In the genomic region with DNA sequence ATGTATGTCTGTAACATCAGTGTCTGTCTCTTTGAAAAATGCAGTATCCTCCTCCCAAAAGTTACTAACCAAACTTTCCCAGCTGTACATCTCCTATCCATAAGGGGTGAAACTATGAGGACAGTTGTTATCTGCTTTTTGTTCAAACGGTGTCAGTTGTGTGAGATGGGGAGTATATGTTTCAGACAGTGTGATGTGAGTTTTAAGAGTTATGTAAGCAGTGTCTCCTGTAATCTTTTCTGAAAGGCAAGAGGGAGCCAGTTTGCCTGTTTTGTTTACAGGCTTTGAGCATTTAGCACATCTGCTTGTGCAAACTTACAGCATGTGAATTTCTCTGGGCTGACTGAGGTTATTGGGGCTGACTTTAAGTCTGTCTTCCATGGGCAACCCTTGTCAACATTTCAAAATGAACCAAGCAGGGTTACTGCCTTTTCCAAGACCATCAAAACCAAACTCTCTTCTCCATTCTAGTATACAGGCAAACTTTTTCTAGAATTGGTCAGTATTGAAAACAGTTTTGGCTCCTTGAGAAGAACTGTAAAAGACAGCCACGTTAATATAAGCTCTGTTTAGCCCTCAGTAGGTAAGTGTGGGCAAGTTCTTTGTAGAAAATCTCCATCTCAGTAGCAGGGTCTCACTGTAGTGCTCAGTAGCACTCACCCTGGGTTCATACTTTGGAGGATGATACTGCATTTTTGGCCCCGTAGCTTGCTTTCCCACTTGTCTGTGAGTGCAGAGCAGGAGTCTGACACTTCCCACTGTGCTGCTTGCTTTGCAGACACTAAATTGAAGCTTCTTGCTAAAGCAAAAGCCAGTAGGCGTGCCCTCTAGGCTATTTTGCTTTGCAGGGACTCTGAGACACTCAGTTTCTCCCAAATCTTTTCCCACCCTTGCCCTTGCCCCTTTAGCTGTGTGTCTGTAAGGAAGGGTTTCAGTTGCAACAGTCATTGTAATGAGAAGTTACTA, we compare ENCODE assay signal across 9 cellular contexts. TPM values are rescaled to one million over a fixed set of nuclear protein-coding genes. Genes with fewer than 3 reads are reported as not detected.
DNase-seq lines count a peak whose midpoint lies in the region; ATAC-seq, FAIRE-seq and TF ChIP-seq lines count a peak whose summit lies in the region.
"Had no signal": no experiment of that assay in that cellular context is flagged by ENCODE, and none has a peak within 500 bp of the region (broad histone marks: within the 10 kb centered on the region; RNA-seq: fewer than 3 reads in every experiment).

No MANE protein-coding gene starts in this region.

- WGBS in right lobe of liver (ENCODE audit: insufficient coverage, low coverage, low lambda C conversion rate, missing lambda C conversion rate), result 16% methylated on average over 4 of the region's 4 CpGs
- 41 to 53% methylated on average over 4 of the region's 4 CpGs for WGBS in tibial nerve, 2 donors

- peak; percentile 56 to 73 (median 60) for ATAC-seq in right lobe of liver

- H3K27ac ChIP-seq in ascending aorta (peak overlapping the region; percentile 62 to 70), right lobe of liver (peak overlapping the region; percentile 59 to 74 (median 61)), tibial nerve (peak overlapping the region in 3 of 4 donors; percentile 71 to 82 (median 71))

- peak; percentile 24 for TF ChIP-seq POLR2A in right lobe of liver (IDR thresholded peaks at IDR 0.05)
- TF ChIP-seq POLR2A in tibial nerve (IDR thresholded peaks at IDR 0.05), result no peak

- DNase-seq in activated gamma-delta T cell treated with Interleukin-2 at 50 U/mL for 16 hours (peak; percentile 20), activated gamma-delta T cell (lab: John Stamatoyannopoulos, UW) (no peak), ascending aorta (ENCODE audit: low spot score in 2 of 2) (no peak), right lobe of liver (no peak), tibial nerve (ENCODE audit: low spot score in 2 of 2) (no peak), urothelium cell line (ENCODE audit: low spot score) (no peak), NCI-H146 treated with DMSO at 0.1 percent for 48 hours (lab: John Stamatoyannopoulos, UW; ENCODE audit: unreplicated experiment) (no peak)
- DNase-seq in stimulated activated CD4-positive, alpha-beta T cell treated with anti-CD3 and anti-CD28 coated beads, Interleukin-4, amount 100 ng/mL, for 4 hours, result no peak

- TF ChIP-seq CTCF in ascending aorta (IDR thresholded peaks at IDR 0.05), result no peak
- no peak for TF ChIP-seq CTCF in right lobe of liver (IDR thresholded peaks at IDR 0.05)
- no peak for TF ChIP-seq CTCF in tibial nerve (IDR thresholded peaks at IDR 0.05)

- FAIRE-seq in urothelium cell line (lab: Jason Lieb, UNC), result no peak
- FAIRE-seq: TTC549 had no signal

- H3K4me1 ChIP-seq in ascending aorta (peaks cover 3 to 26% of the 10 kb centered on the region in 2 donors), right lobe of liver (peaks cover 0 to 32% (median 0%) of the 10 kb centered on the region in 4 donors), tibial nerve (peaks cover 0 to 54% (median 31%) of the 10 kb centered on the region in 4 donors)

- H3K36me3 ChIP-seq in ascending aorta (no peaks in the 10 kb centered on the region), right lobe of liver (no peaks in the 10 kb centered on the region), tibial nerve (no peaks in the 10 kb centered on the region)

- TF ChIP-seq EP300 in tibial nerve (IDR thresholded peaks at IDR 0.05), result no peak

- H3K27me3 ChIP-seq in ascending aorta (no peaks in the 10 kb centered on the region), right lobe of liver (no peaks in the 10 kb centered on the region), tibial nerve (no peaks in the 10 kb centered on the region)

- H3K4me3 ChIP-seq in ascending aorta (peak overlapping the region in 1 of 2 donors; percentile 12), right lobe of liver (peak overlapping the region in 1 of 3 donors; percentile 11), tibial nerve (peak overlapping the region in 2 of 4 donors; percentile 7 to 20)

- no peaks in the 10 kb centered on the region for H3K9me3 ChIP-seq in ascending aorta
- no peaks in the 10 kb centered on the region for H3K9me3 ChIP-seq in right lobe of liver
- no peaks in the 10 kb centered on the region for H3K9me3 ChIP-seq in tibial nerve

- intact Hi-C loops in ascending aorta (cut with DNase I) (no loop called here), right lobe of liver (cut with DNase I) (no loop called here)

RNA-seq across cellular contexts. Expression of a gene that starts 34.5 kb away (rescaled TPM):
- total RNA-seq in ascending aorta, result 77.4 TPM
- total RNA-seq in right lobe of liver, result 10 to 100 TPM; 20.3 to 60.0 (median 31.2) TPM
- total RNA-seq in tibial nerve, result 100 to 1,000 TPM in 1 of 4 donors, 10 to 100 TPM in 3; 60.8 to 165 (median 78.2) TPM

RNA-seq across cellular contexts. Expression of a gene that starts 57.9 kb away (rescaled TPM):
- total RNA-seq in ascending aorta, result 8.2 TPM
- total RNA-seq in right lobe of liver, result 10 to 100 TPM in 5 of 6 experiments, 1 to 10 TPM in 1; 9.4 to 22.8 (median 18.8) TPM
- 10 to 100 TPM; 18.8 to 33.4 (median 26.2) TPM for total RNA-seq in tibial nerve
